37 cellular contexts compared by ENCODE assay signal in the genomic region with DNA sequence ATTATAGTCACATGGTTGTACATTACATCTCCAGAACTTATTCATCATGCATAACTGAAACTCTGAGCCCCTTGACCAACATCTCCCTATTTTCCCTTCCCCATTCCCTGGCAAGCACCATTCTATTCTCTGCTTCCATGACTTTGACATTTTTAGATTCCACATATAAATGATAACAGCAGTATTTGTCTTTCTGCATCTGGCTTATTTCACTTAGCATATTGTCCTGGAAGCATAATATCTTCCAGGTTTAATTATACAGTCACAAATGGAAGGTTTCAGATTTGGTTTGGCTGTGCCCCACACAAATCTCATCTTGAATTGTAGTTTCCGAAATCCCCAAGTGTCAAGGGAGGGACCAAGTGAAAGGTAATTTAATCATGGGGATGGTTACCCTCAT.
"Had no signal": no experiment of that assay in that cellular context is flagged by ENCODE, and none has a peak within 500 bp of the region (broad histone marks: within the 10 kb centered on the region; RNA-seq: fewer than 3 reads in every experiment).

No MANE protein-coding gene starts in this region.

- H3K9me3 Mint-ChIP-seq: activated B cell treated with CpG ODN at 0.5 μM for 24 hours; activated CD4-positive, alpha-beta T cell treated with anti-CD3 and anti-CD28 coated beads, Interleukin-2, amount 10 ng/mL, durations not matched to agents 24 days and 14 days; activated CD8-positive, alpha-beta T cell treated with anti-CD3 and anti-CD28 coated beads for 36 hours; activated naive CD4-positive, alpha-beta T cell treated with anti-CD3 and anti-CD28 coated beads, Interleukin-2, amount 50 U/mL, for 72 hours; activated naive CD8-positive, alpha-beta T cell treated with anti-CD3 and anti-CD28 coated beads for 36 hours; activated T-cell treated with anti-CD3 and anti-CD28 coated beads, Interleukin-2, amount 50 U/mL, for 4 hours; activated T-helper 1 cell treated with anti-CD3 and anti-CD28 coated beads, Interleukin-12 subunit alpha, Interleukin-12 subunit beta, Interleukin-2, Interleukin-4 antibody, amounts not matched to agents 30 ng/mL and 10 ng/mL and 1 ng/mL, durations not matched to agents 14 hours and 24 hours and 36 hours; central memory CD8-positive, alpha-beta T cell; T-helper 1 cell treated with Interleukin-12 subunit alpha and Interleukin-12 subunit beta and Interleukin-4 antibody, amounts not matched to agents 30 μg/mL and 1 μg/mL, for 36 hours; T-helper 2 cell treated with Interferon-gamma antibody and Interleukin-4, amounts not matched to agents 5 μg/mL and 100 μg/mL, for 36 hours had no signal

- H3K4me3 ChIP-seq: adrenal gland, body of pancreas, breast epithelium had no signal

- H3K36me3 ChIP-seq: adrenal gland, brain microvascular endothelial cell, breast epithelium had no signal

- H3K4me3 Mint-ChIP-seq: activated B cell treated with CpG ODN at 0.5 μM for 24 hours; activated CD4-positive, alpha-beta memory T cell treated with anti-CD3 and anti-CD28 coated beads for 36 hours; activated CD4-positive, alpha-beta T cell treated with anti-CD3 and anti-CD28 coated beads, Interleukin-2, amount 10 ng/mL, durations not matched to agents 24 days and 14 days; activated CD8-positive, alpha-beta T cell treated with anti-CD3 and anti-CD28 coated beads for 36 hours; activated naive CD4-positive, alpha-beta T cell treated with anti-CD3 and anti-CD28 coated beads for 36 hours; activated naive CD8-positive, alpha-beta T cell treated with anti-CD3 and anti-CD28 coated beads for 36 hours; activated T-cell treated with anti-CD3 and anti-CD28 coated beads, Interleukin-2, amount 50 U/mL, for 4 hours; activated T-cell treated with anti-CD3 and anti-CD28 coated beads, Interleukin-2, amount 50 U/mL, for 72 hours; activated T-helper 1 cell treated with anti-CD3 and anti-CD28 coated beads, Interleukin-12 subunit alpha, Interleukin-12 subunit beta, Interleukin-2, Interleukin-4 antibody, amounts not matched to agents 30 ng/mL and 10 ng/mL and 1 ng/mL, durations not matched to agents 14 hours and 24 hours and 36 hours; activated T-helper 17 cell treated with anti-CD3 and anti-CD28 coated beads, Interleukin-2, amount 50 U/mL, for 72 hours; central memory CD8-positive, alpha-beta T cell; T-helper 1 cell treated with Interleukin-12 subunit alpha and Interleukin-12 subunit beta and Interleukin-4 antibody, amounts not matched to agents 30 μg/mL and 1 μg/mL, for 36 hours; T-helper 2 cell treated with Interferon-gamma antibody and Interleukin-4, amounts not matched to agents 5 μg/mL and 100 μg/mL, for 36 hours had no signal

- DNase-seq: activated B cell treated with CpG ODN at 0.5 μM for 24 hours; activated CD4-positive, alpha-beta memory T cell treated with anti-CD3 and anti-CD28 coated beads for 36 hours; activated CD4-positive, alpha-beta T cell treated with anti-CD3 and anti-CD28 coated beads for 4 hours; activated CD4-positive, alpha-beta T cell treated with anti-CD3 and anti-CD28 coated beads, Interleukin-2, amount 10 ng/mL, durations not matched to agents 24 days and 14 days; activated CD4-positive, alpha-beta T cell treated with anti-CD3 and anti-CD28 coated beads, Interleukin-2, amount 50 U/mL, for 1 hour; activated CD4-positive, alpha-beta T cell treated with anti-CD3 and anti-CD28 coated beads, Interleukin-2, amount 50 U/mL, for 4 hours; activated CD4-positive, CD25-positive, alpha-beta regulatory T cell treated with anti-CD3 and anti-CD28 coated beads, Interleukin-2, amount 50 U/mL, for 72 hours; activated CD8-positive, alpha-beta memory T cell treated with anti-CD3 and anti-CD28 coated beads, Interleukin-2, amount 50 U/mL, for 4 hours; activated CD8-positive, alpha-beta T cell treated with anti-CD3 and anti-CD28 coated beads for 36 hours; activated effector memory CD4-positive, alpha-beta T cell treated with anti-CD3 and anti-CD28 coated beads, Interleukin-2, amount 50 U/mL, for 16 hours; activated gamma-delta T cell treated with Interleukin-2 at 50 U/mL for 16 hours; activated naive CD4-positive, alpha-beta T cell; activated naive CD4-positive, alpha-beta T cell treated with anti-CD3 and anti-CD28 coated beads for 36 hours; activated naive CD4-positive, alpha-beta T cell treated with anti-CD3 and anti-CD28 coated beads, Interleukin-2, amount 50 U/mL, for 16 hours; activated naive CD8-positive, alpha-beta T cell treated with anti-CD3 and anti-CD28 coated beads for 36 hours; activated T-cell treated with anti-CD3 and anti-CD28 coated beads for 4 hours; activated T-cell treated with anti-CD3 and anti-CD28 coated beads, Interleukin-2, amount 50 U/mL, for 1 hour; activated T-cell treated with anti-CD3 and anti-CD28 coated beads, Interleukin-2, amount 50 U/mL, for 4 hours; activated T-cell treated with anti-CD3 and anti-CD28 coated beads, Interleukin-2, amount 50 U/mL, for 72 hours; adrenal gland; amniotic stem cell; aorta; body of pancreas; brain microvascular endothelial cell; caudate nucleus; cerebellar nuclear complex; T-helper 1 cell; T-helper 2 cell; T-helper 9 cell had no signal

- ATAC-seq: activated CD8-positive, alpha-beta T cell treated with anti-CD3 and anti-CD28 coated beads for 36 hours; activated naive CD4-positive, alpha-beta T cell treated with anti-CD3 and anti-CD28 coated beads, Interleukin-2, amount 50 U/mL, for 72 hours; activated T-cell treated with anti-CD3 and anti-CD28 coated beads, Interleukin-2, amount 50 U/mL, for 4 hours; activated T-cell treated with anti-CD3 and anti-CD28 coated beads, Interleukin-2, amount 50 U/mL, for 72 hours; activated T-helper 17 cell treated with anti-CD3 and anti-CD28 coated beads, Interleukin-2, amount 50 U/mL, for 72 hours; body of pancreas had no signal

- H3K9me3 ChIP-seq: adrenal gland, body of pancreas, breast epithelium had no signal

- H3K27me3 ChIP-seq: adrenal gland, body of pancreas, brain microvascular endothelial cell, breast epithelium had no signal

- H3K27ac ChIP-seq: adrenal gland, body of pancreas, brain microvascular endothelial cell, breast epithelium, VCaP had no signal

- H3K4me1 Mint-ChIP-seq: activated B cell treated with CpG ODN at 0.5 μM for 24 hours; activated CD4-positive, alpha-beta T cell treated with anti-CD3 and anti-CD28 coated beads, Interleukin-2, amount 10 ng/mL, durations not matched to agents 24 days and 14 days; activated naive CD8-positive, alpha-beta T cell treated with anti-CD3 and anti-CD28 coated beads for 36 hours; activated T-helper 17 cell treated with anti-CD3 and anti-CD28 coated beads, Interleukin-2, amount 50 U/mL, for 72 hours; central memory CD8-positive, alpha-beta T cell had no signal

- H3K36me3 Mint-ChIP-seq: activated CD4-positive, alpha-beta memory T cell treated with anti-CD3 and anti-CD28 coated beads for 36 hours; activated naive CD4-positive, alpha-beta T cell treated with anti-CD3 and anti-CD28 coated beads, Interleukin-2, amount 50 U/mL, for 72 hours; activated naive CD8-positive, alpha-beta T cell treated with anti-CD3 and anti-CD28 coated beads for 36 hours had no signal

- H3K27ac Mint-ChIP-seq: activated B cell treated with CpG ODN at 0.5 μM for 24 hours; activated CD4-positive, alpha-beta memory T cell treated with anti-CD3 and anti-CD28 coated beads for 36 hours; activated CD4-positive, alpha-beta T cell treated with anti-CD3 and anti-CD28 coated beads, Interleukin-2, amount 10 ng/mL, durations not matched to agents 24 days and 14 days; activated CD8-positive, alpha-beta T cell treated with anti-CD3 and anti-CD28 coated beads for 36 hours; activated naive CD4-positive, alpha-beta T cell treated with anti-CD3 and anti-CD28 coated beads for 36 hours; activated naive CD4-positive, alpha-beta T cell treated with anti-CD3 and anti-CD28 coated beads, Interleukin-2, amount 50 U/mL, for 72 hours; activated naive CD8-positive, alpha-beta T cell treated with anti-CD3 and anti-CD28 coated beads for 36 hours; activated T-cell treated with anti-CD3 and anti-CD28 coated beads, Interleukin-2, amount 50 U/mL, for 72 hours; activated T-helper 1 cell treated with anti-CD3 and anti-CD28 coated beads, Interleukin-12 subunit alpha, Interleukin-12 subunit beta, Interleukin-2, Interleukin-4 antibody, amounts not matched to agents 30 ng/mL and 10 ng/mL and 1 ng/mL, durations not matched to agents 14 hours and 24 hours and 36 hours; activated T-helper 17 cell treated with anti-CD3 and anti-CD28 coated beads, Interleukin-2, amount 50 U/mL, for 72 hours; T-helper 1 cell treated with Interleukin-12 subunit alpha and Interleukin-12 subunit beta and Interleukin-4 antibody, amounts not matched to agents 30 μg/mL and 1 μg/mL, for 36 hours; T-helper 2 cell treated with Interferon-gamma antibody and Interleukin-4, amounts not matched to agents 5 μg/mL and 100 μg/mL, for 36 hours had no signal

- H3K4me1 ChIP-seq: adrenal gland, body of pancreas, breast epithelium had no signal

- H3K27me3 Mint-ChIP-seq: activated B cell treated with CpG ODN at 0.5 μM for 24 hours; activated CD4-positive, alpha-beta memory T cell treated with anti-CD3 and anti-CD28 coated beads for 36 hours; activated CD4-positive, alpha-beta T cell treated with anti-CD3 and anti-CD28 coated beads, Interleukin-2, amount 10 ng/mL, durations not matched to agents 24 days and 14 days; activated CD8-positive, alpha-beta T cell treated with anti-CD3 and anti-CD28 coated beads for 36 hours; activated naive CD8-positive, alpha-beta T cell treated with anti-CD3 and anti-CD28 coated beads for 36 hours; activated T-helper 17 cell treated with anti-CD3 and anti-CD28 coated beads, Interleukin-2, amount 50 U/mL, for 72 hours; central memory CD8-positive, alpha-beta T cell had no signal
